Comparison of ENCODE assay signal across 9 cellular contexts in the genomic region with DNA sequence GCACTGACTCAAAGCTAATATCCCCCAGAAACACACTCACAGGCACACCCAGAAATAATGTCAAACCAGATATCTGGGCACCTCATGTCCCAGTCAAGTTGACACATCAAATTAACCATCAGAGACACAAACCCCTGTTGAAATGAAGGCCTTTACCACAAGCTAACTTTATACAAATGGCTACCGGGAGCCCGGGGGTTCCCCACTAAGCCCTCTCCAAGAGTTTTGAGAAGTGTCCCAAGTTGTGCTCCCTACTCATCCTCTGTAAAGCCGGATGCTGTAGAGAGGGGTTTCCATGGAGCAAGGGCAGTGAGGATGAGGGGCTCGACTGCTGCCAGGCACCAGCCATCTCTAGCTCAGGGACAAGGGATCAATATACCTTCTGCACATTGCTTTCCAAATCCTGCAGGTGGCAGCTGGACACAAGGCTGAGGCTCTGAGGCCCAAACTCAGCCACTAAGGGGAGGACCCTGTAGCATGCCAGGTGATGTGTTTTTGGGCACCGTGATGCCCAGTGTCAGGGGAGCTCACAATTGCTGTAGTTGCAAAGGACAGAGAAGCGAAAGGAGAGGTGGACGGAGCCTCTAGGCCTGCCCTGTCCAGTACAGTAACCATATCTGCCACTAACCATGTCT.
DNase-seq lines count a peak whose midpoint lies in the region; ATAC-seq and TF ChIP-seq lines count a peak whose summit lies in the region.
"Had no signal": no experiment of that assay in that cellular context is flagged by ENCODE, and none has a peak within 500 bp of the region (broad histone marks: within the 10 kb centered on the region; RNA-seq: fewer than 3 reads in every experiment).

No MANE protein-coding gene starts in this region.

- no peaks in the 10 kb centered on the region for H3K36me3 ChIP-seq in MG63

- peaks cover 8% of the 10 kb centered on the region for H3K9me3 Mint-ChIP-seq in chondrocyte (ENCODE audit: low read depth)
- H3K9me3 Mint-ChIP-seq: stimulated activated naive CD8-positive, alpha-beta T cell treated with anti-CD3 and anti-CD28 coated beads, Interleukin-15, Interleukin-2, amounts not matched to agents 100 ng/mL and 50 ng/mL, for 24 hours had no signal

- no peak for ATAC-seq in HG02642 (IDR thresholded peaks at IDR 0.05; ENCODE audit: poor library complexity, unreplicated experiment)

- H3K27me3 ChIP-seq in MG63 = no peaks in the 10 kb centered on the region; the same call in none of the 2 replicates

- H3K9me3 ChIP-seq in MG63 = peaks cover 4% of the 10 kb centered on the region; the same call in 1 of the 2 replicates

- H3K4me3 ChIP-seq in MG63 = no peak overlapping the region

- H3K27me3 Mint-ChIP-seq in chondrocyte (ENCODE audit: low read depth) = peaks cover 6% of the 10 kb centered on the region

- no peaks in the 10 kb centered on the region for H3K4me1 Mint-ChIP-seq in chondrocyte (ENCODE audit: low read depth)

- peaks cover 3% of the 10 kb centered on the region for H3K36me3 Mint-ChIP-seq in chondrocyte (ENCODE audit: low read depth)

- TF ChIP-seq CTCF in chondrocyte (IDR thresholded peaks at IDR 0.05) = peak; percentile 60

- DNase-seq in NCI-H1436 (lab: John Stamatoyannopoulos, UW) (peak; percentile 26), NCI-H1436 treated with DMSO at 0.1 percent for 48 hours (lab: John Stamatoyannopoulos, UW) (no peak), MG63 (peak; percentile 13), chondrocyte (ENCODE audit: low spot score) (no peak), renal cortical epithelial cell (ENCODE audit: low read depth) (peak; percentile 11), NCI-H2029 (lab: John Stamatoyannopoulos, UW) (no peak), foreskin melanocyte (no peak)

- no peak overlapping the region for H3K27ac Mint-ChIP-seq in chondrocyte (ENCODE audit: unreplicated experiment)
- H3K27ac Mint-ChIP-seq: stimulated activated naive CD8-positive, alpha-beta T cell treated with anti-CD3 and anti-CD28 coated beads, Interleukin-15, Interleukin-2, amounts not matched to agents 100 ng/mL and 50 ng/mL, for 24 hours had no signal

- no peak overlapping the region for H3K4me3 Mint-ChIP-seq in chondrocyte (ENCODE audit: unreplicated experiment)
- H3K4me3 Mint-ChIP-seq: stimulated activated naive CD8-positive, alpha-beta T cell treated with anti-CD3 and anti-CD28 coated beads, Interleukin-15, Interleukin-2, amounts not matched to agents 100 ng/mL and 50 ng/mL, for 24 hours had no signal

Comparison
In these comparisons a context has a peak if more than half of its experiments do, and no peak if none do; other contexts are left out.
1. DNase-seq: peak in NCI-H1436 (single experiment), MG63 (single experiment) and renal cortical epithelial cell (single experiment); none in NCI-H1436 treated with DMSO at 0.1 percent for 48 hours (single experiment), chondrocyte (single experiment), NCI-H2029 (single experiment) and foreskin melanocyte (single experiment).